9 cellular contexts compared by ENCODE assay signal in the genomic region with DNA sequence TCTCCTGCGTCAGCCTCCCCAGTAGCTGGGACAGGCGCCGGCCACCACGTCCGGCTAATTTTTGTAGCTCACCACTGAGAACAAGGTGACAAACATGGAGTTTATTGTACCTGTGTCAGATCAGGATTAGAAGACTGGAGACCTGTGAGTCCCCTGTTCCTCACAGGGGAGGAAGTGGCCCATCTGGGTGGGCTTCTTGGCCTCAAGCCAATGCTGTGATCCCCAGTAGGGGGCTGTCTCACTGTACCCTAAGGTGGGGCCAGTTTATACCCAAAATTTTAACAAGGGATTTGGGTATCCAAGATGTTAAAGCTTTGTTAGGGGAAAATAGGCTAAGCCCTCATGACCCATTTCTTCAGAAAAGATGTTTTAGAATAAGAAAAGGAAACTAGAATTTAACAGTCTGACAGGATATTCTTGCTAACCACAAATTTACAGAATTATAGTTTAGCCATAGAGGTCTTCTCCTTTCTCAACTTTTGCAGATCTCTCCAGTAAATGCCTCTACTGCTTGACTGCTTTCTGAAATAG. TPM values are rescaled to one million over a fixed set of nuclear protein-coding genes. Genes with fewer than 3 reads are reported as not detected.
DNase-seq lines count a peak whose midpoint lies in the region; ATAC-seq, FAIRE-seq and TF ChIP-seq lines count a peak whose summit lies in the region.
"Had no signal": no experiment of that assay in that cellular context is flagged by ENCODE, and none has a peak within 500 bp of the region (broad histone marks: within the 10 kb centered on the region; RNA-seq: fewer than 3 reads in every experiment).

No MANE protein-coding gene starts in this region.

- intact Hi-C loops in activated CD4-positive, alpha-beta T cell treated with anti-CD3 and anti-CD28 coated beads, Interleukin-2, amount 10 ng/mL, durations not matched to agents 24 days and 14 days (cut with micrococcal nuclease) = loop anchor here (1.0 to 2.0 kb wide), 3 partner anchors 8 to 30 kb away; no protein-coding TSS in a partner anchor
- intact Hi-C loops in kidney (cut with DNase I) = no loop called here
- intact Hi-C loops in testis (cut with DNase I; ENCODE audit: low total_unique reads) = no loop called here

- H3K4me3 Mint-ChIP-seq in activated CD4-positive, alpha-beta T cell treated with anti-CD3 and anti-CD28 coated beads, Interleukin-2, amount 10 ng/mL, durations not matched to agents 24 days and 14 days = peak overlapping the region; percentile 72
- H3K4me3 Mint-ChIP-seq in T-cell = peak overlapping the region; percentile 58 to 74 (median 70)

- H3K9me3 ChIP-seq in kidney (ENCODE audit: control insufficient read depth in 1 of 2, low read length in 2 of 2) (no peaks in the 10 kb centered on the region), testis (no peaks in the 10 kb centered on the region)

- H3K4me1 ChIP-seq in kidney (ENCODE audit: control insufficient read depth in 1 of 2, insufficient read depth in 1 of 2, low read depth in 1 of 2, low read length in 2 of 2) (peaks cover 18 to 19% of the 10 kb centered on the region in 2 donors), testis (peaks cover 8% of the 10 kb centered on the region)

- H3K4me1 Mint-ChIP-seq in activated CD4-positive, alpha-beta T cell treated with anti-CD3 and anti-CD28 coated beads, Interleukin-2, amount 10 ng/mL, durations not matched to agents 24 days and 14 days = peaks cover 45% of the 10 kb centered on the region
- peaks cover 49 to 51% (median 50%) of the 10 kb centered on the region in 3 donors for H3K4me1 Mint-ChIP-seq in T-cell

- POLR2A ChIA-PET in T-cell (lab: Charles Lee) = interaction anchor here (0.6 to 1.2 kb wide), 6 partner anchors 9 to 201 kb away, joined by 3 to 5 read pairs (median 3); no protein-coding TSS in a partner anchor

- no peak for TF ChIP-seq CTCF in kidney (IDR thresholded peaks at IDR 0.05; ENCODE audit: borderline replicate concordance, extremely low read depth, insufficient read depth)
- no peak for TF ChIP-seq CTCF in testis (IDR thresholded peaks at IDR 0.05)

- H3K36me3 ChIP-seq in kidney (ENCODE audit: control insufficient read depth in 1 of 2, insufficient read depth in 2 of 2, low read length in 2 of 2) (no peaks in the 10 kb centered on the region), testis (ENCODE audit: low read depth, missing control alignments) (no peaks in the 10 kb centered on the region)

- CTCF ChIA-PET in T-cell (lab: Charles Lee) = interaction anchor here (0.6 to 1.5 kb wide), 8 partner anchors 9 to 33 kb away, joined by 3 to 7 read pairs (median 4); no protein-coding TSS in a partner anchor

- peak overlapping the region; percentile 46 to 62 for H3K9ac ChIP-seq in kidney (ENCODE audit: low read length in 2 of 2)

- peak overlapping the region; percentile 45 to 71 for H3K27ac ChIP-seq in kidney (ENCODE audit: low read depth in 2 of 2, low read length in 2 of 2)
- H3K27ac ChIP-seq in testis = no peak overlapping the region

- ATAC-seq in T-cell (replicated peaks in 1 of 4) (peak; percentile 45 to 70 (median 50)), GM19328 (IDR thresholded peaks at IDR 0.05; ENCODE audit: unreplicated experiment) (no peak), GM18502 (IDR thresholded peaks at IDR 0.05; ENCODE audit: poor library complexity, unreplicated experiment) (no peak)

- DNase-seq in activated CD4-positive, alpha-beta T cell treated with anti-CD3 and anti-CD28 coated beads, Interleukin-2, amount 10 ng/mL, durations not matched to agents 24 days and 14 days = no peak
- DNase-seq in activated CD4-positive, alpha-beta T cell treated with anti-CD3 and anti-CD28 coated beads for 48 hours = no peak
- DNase-seq in T-cell = peak in 12 of 34 experiments; percentile 13 to 54 (median 30)
- no peak for DNase-seq in kidney
- DNase-seq in testis = peak; percentile 9
- DNase-seq in DMS153 treated with DMSO at 0.1 percent for 48 hours (lab: John Stamatoyannopoulos, UW; ENCODE audit: unreplicated experiment) = no peak
- DNase-seq: midbrain had no signal

- H3K36me3 Mint-ChIP-seq in activated CD4-positive, alpha-beta T cell treated with anti-CD3 and anti-CD28 coated beads, Interleukin-2, amount 10 ng/mL, durations not matched to agents 24 days and 14 days (ENCODE audit: low read depth) = peaks cover 1% of the 10 kb centered on the region
- H3K36me3 Mint-ChIP-seq in T-cell = no peaks in the 10 kb centered on the region

- H3K4me3 ChIP-seq in kidney (ENCODE audit: low read length in 2 of 2) (peak overlapping the region in 1 of 2 donors; percentile 39), testis (no peak overlapping the region)

- H3K27me3 Mint-ChIP-seq in activated CD4-positive, alpha-beta T cell treated with anti-CD3 and anti-CD28 coated beads, Interleukin-2, amount 10 ng/mL, durations not matched to agents 24 days and 14 days = no peaks in the 10 kb centered on the region
- H3K27me3 Mint-ChIP-seq in T-cell = no peaks in the 10 kb centered on the region

- no peak for TF ChIP-seq POLR2A in testis (IDR thresholded peaks at IDR 0.05)

- H3K27ac Mint-ChIP-seq in activated CD4-positive, alpha-beta T cell treated with anti-CD3 and anti-CD28 coated beads, Interleukin-2, amount 10 ng/mL, durations not matched to agents 24 days and 14 days = peak overlapping the region; percentile 89
- peak overlapping the region; percentile 98 to 99 for H3K27ac Mint-ChIP-seq in T-cell

- H3K9me3 Mint-ChIP-seq in activated CD4-positive, alpha-beta T cell treated with anti-CD3 and anti-CD28 coated beads, Interleukin-2, amount 10 ng/mL, durations not matched to agents 24 days and 14 days = no peaks in the 10 kb centered on the region
- no peaks in the 10 kb centered on the region for H3K9me3 Mint-ChIP-seq in T-cell

- no peak for FAIRE-seq in kidney (lab: Jason Lieb, UNC)

- H3K27me3 ChIP-seq in testis = no peaks in the 10 kb centered on the region

- WGBS in testis, 2 donors = 62 to 75% methylated on average over 5 of the region's 5 CpGs

RNA-seq across cellular contexts. Expression of a gene that starts 16.3 kb away (rescaled TPM):
- total RNA-seq in activated CD4-positive, alpha-beta T cell treated with anti-CD3 and anti-CD28 coated beads, Interleukin-2, amount 10 ng/mL, durations not matched to agents 24 days and 14 days = 443 and 447 TPM in 2 replicates
- total RNA-seq in T-cell = 100 to 1,000 TPM; 303 to 431 (median 386) TPM
- total RNA-seq in kidney = 298 TPM
- polyA plus RNA-seq in kidney (ENCODE audit: insufficient read depth, low read depth, low replicate concordance) = 224 TPM
- 100 to 1,000 TPM; 144 to 200 TPM for total RNA-seq in testis
- polyA plus RNA-seq in testis (ENCODE audit: insufficient read depth, low read depth, low replicate concordance) = 270 TPM

Comparison
In these comparisons a context has a peak if more than half of its experiments do, and no peak if none do; other contexts are left out.
1. ATAC-seq: peak in T-cell (4 of 4); none in GM19328 (single experiment) and GM18502 (single experiment).
2. H3K27ac ChIP-seq: peak in kidney (2 of 2); none in testis (0 of 2).